In the genomic region with DNA sequence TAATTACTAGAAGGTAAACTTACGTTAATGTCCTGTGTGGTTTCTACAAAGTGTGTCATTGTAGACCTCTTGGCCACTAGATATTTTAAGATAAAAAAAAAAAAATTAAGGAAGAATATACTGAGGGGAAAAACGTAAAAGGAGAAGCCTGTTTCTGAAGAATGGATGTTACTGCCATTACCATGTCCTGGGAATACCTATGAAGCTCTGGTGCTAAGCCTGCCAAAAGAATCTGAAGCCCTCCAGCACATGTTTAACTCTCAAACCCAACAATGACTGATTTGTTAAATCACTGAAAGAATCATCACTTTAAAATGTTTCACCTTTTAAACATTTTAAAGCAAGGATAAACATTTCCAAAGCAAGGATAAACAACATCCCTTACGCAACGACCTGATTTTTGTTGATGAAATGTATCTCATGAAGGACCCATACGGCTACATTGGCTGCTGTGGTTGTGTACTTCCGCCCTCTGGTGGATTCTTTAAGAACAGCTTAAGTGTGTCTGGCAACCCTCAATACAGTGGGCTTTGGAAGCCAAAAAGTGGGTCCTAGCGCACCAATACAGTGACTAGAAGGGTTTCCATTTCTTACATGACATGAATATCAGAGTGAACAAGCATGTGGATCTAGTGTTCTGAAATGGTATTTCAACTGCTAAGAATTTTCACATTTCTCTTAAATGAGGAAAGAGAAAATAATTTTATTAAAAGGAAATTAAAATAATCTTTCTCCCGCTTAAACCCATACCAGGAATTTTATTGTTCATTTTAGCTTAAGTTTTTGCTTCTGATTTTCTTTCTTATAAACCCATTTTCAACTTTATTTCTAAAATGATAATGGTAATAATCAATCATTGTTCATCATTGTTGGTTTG, we compare ENCODE assay signal across 8 cellular contexts.
DNase-seq lines count a peak whose midpoint lies in the region; ATAC-seq, FAIRE-seq and TF ChIP-seq lines count a peak whose summit lies in the region.

No MANE protein-coding gene starts in this region.

- peak; percentile 96 for FAIRE-seq in keratinocyte (lab: Jason Lieb, UNC)

- peak; percentile 93 for ATAC-seq in HG02798 (IDR thresholded peaks at IDR 0.05; ENCODE audit: poor library complexity, unreplicated experiment)

- intact Hi-C loops in breast epithelium (cut with DNase I; ENCODE audit: low total_unique reads), result loop anchor here (5.0 kb wide), 1 partner anchor 1493 kb away; no protein-coding TSS in a partner anchor

- no peaks in the 10 kb centered on the region for H3K9me1 ChIP-seq in keratinocyte (ENCODE audit: control insufficient read depth, extremely low read depth, insufficient read depth, low read length)

- dilution Hi-C loops in keratinocyte (cut with MboI; ENCODE audit: extremely low pct_ligation_motif_present, low sequenced_read_pairs), result no loop called here

- no peak overlapping the region for H3K4me2 ChIP-seq in keratinocyte (ENCODE audit: control insufficient read depth, extremely low read depth, insufficient read depth, low read depth, low read length)

- H3K4me1 ChIP-seq in breast epithelium (no peaks in the 10 kb centered on the region), keratinocyte (ENCODE audit: control insufficient read depth, extremely low read depth, insufficient read depth, low read length) (no peaks in the 10 kb centered on the region)

- H3K27me3 ChIP-seq in AG04450 (ENCODE audit: control insufficient read depth, insufficient read depth, low read length), result no peaks in the 10 kb centered on the region
- no peaks in the 10 kb centered on the region for H3K27me3 ChIP-seq in breast epithelium
- H3K27me3 ChIP-seq in keratinocyte (ENCODE audit: control insufficient read depth, extremely low read depth, insufficient read depth, low read length), result no peaks in the 10 kb centered on the region

- H2AFZ ChIP-seq in keratinocyte (ENCODE audit: control insufficient read depth, low read length), result no peak overlapping the region

- H3K9ac ChIP-seq in keratinocyte (ENCODE audit: control insufficient read depth, extremely low read depth, insufficient read depth, low read length), result no peak overlapping the region

- H3K79me2 ChIP-seq in keratinocyte (ENCODE audit: control insufficient read depth, insufficient read depth, low read length), result no peaks in the 10 kb centered on the region

- no peak for TF ChIP-seq POLR2A in breast epithelium (IDR thresholded peaks at IDR 0.05)

- CTCF ChIA-PET in AG04450 (lab: Charles Lee), result interaction anchor here (0.7 to 8.0 kb wide), 27 partner anchors 9 to 441 kb away, joined by 3 to 84 read pairs (median 4); a partner anchor contains a TSS

- no peak overlapping the region for H3K4me3 ChIP-seq in AG04450 (ENCODE audit: low read depth, low read length)
- no peak overlapping the region for H3K4me3 ChIP-seq in breast epithelium
- no peak overlapping the region for H3K4me3 ChIP-seq in keratinocyte (ENCODE audit: control insufficient read depth in 2 of 3, extremely low read depth in 1 of 3, insufficient read depth in 2 of 3, low read depth in 1 of 3, low read length in 3 of 3)

- peaks cover 6% of the 10 kb centered on the region for H3K36me3 ChIP-seq in breast epithelium
- H3K36me3 ChIP-seq in keratinocyte (ENCODE audit: control insufficient read depth in 2 of 2, extremely low read depth in 1 of 2, insufficient read depth in 2 of 2, low read length in 2 of 2), result peaks cover 4 to 8% of the 10 kb centered on the region in 2 experiments

- POLR2A ChIA-PET in AG04450 (lab: Yijun Ruan, JAX), result interaction anchor here (0.6 to 1.0 kb wide), 5 partner anchors 74 to 249 kb away, joined by 3 to 4 read pairs (median 4); a partner anchor contains a TSS

- DNase-seq in AG04450 (ENCODE audit: low read depth, low spot score), result peak; percentile 87
- peak; percentile 49 for DNase-seq in GM13977 (ENCODE audit: low spot score)
- peak; percentile 71 to 91 (median 78) for DNase-seq in NCI-H1417 (lab: John Stamatoyannopoulos, UW)
- DNase-seq in T follicular helper cell (ENCODE audit: low read depth), result peak; percentile 11
- peak in 1 of 2 donors; percentile 48 for DNase-seq in breast epithelium (ENCODE audit: low spot score in 2 of 2)
- peak; percentile 32 for DNase-seq in keratinocyte (ENCODE audit: low read depth, low spot score)
- peak; percentile 29 for DNase-seq in stimulated activated CD4-positive, alpha-beta T cell treated with anti-CD3 and anti-CD28 coated beads, Interleukin-2, amount 100 ng/mL, for 4 hours (ENCODE audit: low read depth)

- no peaks in the 10 kb centered on the region for H4K20me1 ChIP-seq in keratinocyte (ENCODE audit: control insufficient read depth, extremely low read depth, insufficient read depth, low read length)

- H3K9me3 ChIP-seq in AG04450 (ENCODE audit: control insufficient read depth, insufficient read depth, low read length) (no peaks in the 10 kb centered on the region), breast epithelium (no peaks in the 10 kb centered on the region), keratinocyte (ENCODE audit: control insufficient read depth, low read depth, low read length) (no peaks in the 10 kb centered on the region)

- TF ChIP-seq CTCF in AG04450 (IDR thresholded peaks at IDR 0.05; ENCODE audit: low read depth, low read length) (peak; percentile 93), GM13977 (IDR thresholded peaks at IDR 0.05; ENCODE audit: extremely low read depth, insufficient read depth, missing control alignments) (peak; percentile 83), breast epithelium (IDR thresholded peaks at IDR 0.05) (peak; percentile 85 to 90 (median 86)), keratinocyte (optimal IDR thresholded peaks at IDR 0.05 in 1 of 3, IDR thresholded peaks at IDR 0.05 in 1 of 3, conservative IDR thresholded peaks at IDR 0.05 in 1 of 3; ENCODE audit: extremely low read depth in 1 of 3, insufficient read depth in 2 of 3, low read length in 3 of 3) (peak; percentile 67 to 79 (median 72))

- in situ Hi-C loops in GM13977 (cut with MboI; ENCODE audit: low pct_unique_long_range_greater_than_20kb, low sequenced_read_pairs, unreplicated experiment), result no loop called here

- H3K27ac ChIP-seq in AG04450 (ENCODE audit: low read depth, low read length) (no peak overlapping the region), breast epithelium (peak overlapping the region; percentile 11 to 40), keratinocyte (ENCODE audit: control insufficient read depth, insufficient read depth, low read length) (no peak overlapping the region)

Comparison
In these comparisons a context has a peak if more than half of its experiments do, and no peak if none do; other contexts are left out.
1. H3K27ac ChIP-seq: peak in breast epithelium (2 of 2); none in AG04450 (single experiment) and keratinocyte (single experiment).
2. Peak in every context shown above with its lines, with median percentiles within 50 percentile points of each other: CTCF ChIP-seq.